2 cellular contexts compared by ENCODE assay signal in the genomic region with DNA sequence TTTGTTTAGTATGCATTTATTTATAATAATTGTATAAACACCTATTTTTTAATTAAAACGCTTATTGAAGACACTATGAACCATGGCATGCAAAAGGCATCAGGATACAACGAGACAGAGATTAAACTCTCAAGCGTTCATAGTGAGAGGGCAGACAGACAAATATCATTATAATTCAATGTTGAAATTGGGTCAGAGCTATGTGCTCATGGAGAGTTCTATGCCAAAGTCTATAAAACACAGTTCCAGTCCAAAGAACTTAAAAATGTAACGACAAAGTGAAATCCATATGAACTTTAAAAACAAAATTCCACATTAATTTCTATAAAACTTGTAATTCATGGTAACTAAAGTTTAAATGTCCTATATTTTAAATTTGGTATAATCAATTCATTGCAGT.
TF ChIP-seq lines count a peak whose summit lies in the region.

No MANE protein-coding gene starts in this region.

TF ChIP-seq in liver, 16 proteins besides CTCF, POLR2A, EP300 and RAD21 (continued from another document):
- TF ChIP-seq, protein P1, sequence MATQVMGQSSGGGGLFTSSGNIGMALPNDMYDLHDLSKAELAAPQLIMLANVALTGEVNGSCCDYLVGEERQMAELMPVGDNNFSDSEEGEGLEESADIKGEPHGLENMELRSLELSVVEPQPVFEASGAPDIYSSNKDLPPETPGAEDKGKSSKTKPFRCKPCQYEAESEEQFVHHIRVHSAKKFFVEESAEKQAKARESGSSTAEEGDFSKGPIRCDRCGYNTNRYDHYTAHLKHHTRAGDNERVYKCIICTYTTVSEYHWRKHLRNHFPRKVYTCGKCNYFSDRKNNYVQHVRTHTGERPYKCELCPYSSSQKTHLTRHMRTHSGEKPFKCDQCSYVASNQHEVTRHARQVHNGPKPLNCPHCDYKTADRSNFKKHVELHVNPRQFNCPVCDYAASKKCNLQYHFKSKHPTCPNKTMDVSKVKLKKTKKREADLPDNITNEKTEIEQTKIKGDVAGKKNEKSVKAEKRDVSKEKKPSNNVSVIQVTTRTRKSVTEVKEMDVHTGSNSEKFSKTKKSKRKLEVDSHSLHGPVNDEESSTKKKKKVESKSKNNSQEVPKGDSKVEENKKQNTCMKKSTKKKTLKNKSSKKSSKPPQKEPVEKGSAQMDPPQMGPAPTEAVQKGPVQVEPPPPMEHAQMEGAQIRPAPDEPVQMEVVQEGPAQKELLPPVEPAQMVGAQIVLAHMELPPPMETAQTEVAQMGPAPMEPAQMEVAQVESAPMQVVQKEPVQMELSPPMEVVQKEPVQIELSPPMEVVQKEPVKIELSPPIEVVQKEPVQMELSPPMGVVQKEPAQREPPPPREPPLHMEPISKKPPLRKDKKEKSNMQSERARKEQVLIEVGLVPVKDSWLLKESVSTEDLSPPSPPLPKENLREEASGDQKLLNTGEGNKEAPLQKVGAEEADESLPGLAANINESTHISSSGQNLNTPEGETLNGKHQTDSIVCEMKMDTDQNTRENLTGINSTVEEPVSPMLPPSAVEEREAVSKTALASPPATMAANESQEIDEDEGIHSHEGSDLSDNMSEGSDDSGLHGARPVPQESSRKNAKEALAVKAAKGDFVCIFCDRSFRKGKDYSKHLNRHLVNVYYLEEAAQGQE (IDR thresholded peaks at IDR 0.05): no peak
- TF ChIP-seq EGR1 (IDR thresholded peaks at IDR 0.05; ENCODE audit: low read depth in 2 of 2) (no peak), TAF1 (conservative IDR thresholded peaks at IDR 0.05) (no peak), YY1 (IDR thresholded peaks at IDR 0.05) (no peak), RXRA (IDR thresholded peaks at IDR 0.05) (peak in 1 of 2 donors; percentile 26), FOXA2 (IDR thresholded peaks at IDR 0.05) (peak; percentile 9), JUND (IDR thresholded peaks at IDR 0.05) (no peak)
- TF ChIP-seq, protein P2, sequence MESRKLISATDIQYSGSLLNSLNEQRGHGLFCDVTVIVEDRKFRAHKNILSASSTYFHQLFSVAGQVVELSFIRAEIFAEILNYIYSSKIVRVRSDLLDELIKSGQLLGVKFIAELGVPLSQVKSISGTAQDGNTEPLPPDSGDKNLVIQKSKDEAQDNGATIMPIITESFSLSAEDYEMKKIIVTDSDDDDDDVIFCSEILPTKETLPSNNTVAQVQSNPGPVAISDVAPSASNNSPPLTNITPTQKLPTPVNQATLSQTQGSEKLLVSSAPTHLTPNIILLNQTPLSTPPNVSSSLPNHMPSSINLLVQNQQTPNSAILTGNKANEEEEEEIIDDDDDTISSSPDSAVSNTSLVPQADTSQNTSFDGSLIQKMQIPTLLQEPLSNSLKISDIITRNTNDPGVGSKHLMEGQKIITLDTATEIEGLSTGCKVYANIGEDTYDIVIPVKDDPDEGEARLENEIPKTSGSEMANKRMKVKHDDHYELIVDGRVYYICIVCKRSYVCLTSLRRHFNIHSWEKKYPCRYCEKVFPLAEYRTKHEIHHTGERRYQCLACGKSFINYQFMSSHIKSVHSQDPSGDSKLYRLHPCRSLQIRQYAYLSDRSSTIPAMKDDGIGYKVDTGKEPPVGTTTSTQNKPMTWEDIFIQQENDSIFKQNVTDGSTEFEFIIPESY (IDR thresholded peaks at IDR 0.05): no peak
- TF ChIP-seq, protein P3, sequence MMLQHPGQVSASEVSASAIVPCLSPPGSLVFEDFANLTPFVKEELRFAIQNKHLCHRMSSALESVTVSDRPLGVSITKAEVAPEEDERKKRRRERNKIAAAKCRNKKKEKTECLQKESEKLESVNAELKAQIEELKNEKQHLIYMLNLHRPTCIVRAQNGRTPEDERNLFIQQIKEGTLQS (IDR thresholded peaks at IDR 0.05): no peak

TF ChIP-seq in HepG2, 621 proteins besides CTCF, POLR2A, EP300 and RAD21 (continued from another document):
- TF ChIP-seq, protein P4, sequence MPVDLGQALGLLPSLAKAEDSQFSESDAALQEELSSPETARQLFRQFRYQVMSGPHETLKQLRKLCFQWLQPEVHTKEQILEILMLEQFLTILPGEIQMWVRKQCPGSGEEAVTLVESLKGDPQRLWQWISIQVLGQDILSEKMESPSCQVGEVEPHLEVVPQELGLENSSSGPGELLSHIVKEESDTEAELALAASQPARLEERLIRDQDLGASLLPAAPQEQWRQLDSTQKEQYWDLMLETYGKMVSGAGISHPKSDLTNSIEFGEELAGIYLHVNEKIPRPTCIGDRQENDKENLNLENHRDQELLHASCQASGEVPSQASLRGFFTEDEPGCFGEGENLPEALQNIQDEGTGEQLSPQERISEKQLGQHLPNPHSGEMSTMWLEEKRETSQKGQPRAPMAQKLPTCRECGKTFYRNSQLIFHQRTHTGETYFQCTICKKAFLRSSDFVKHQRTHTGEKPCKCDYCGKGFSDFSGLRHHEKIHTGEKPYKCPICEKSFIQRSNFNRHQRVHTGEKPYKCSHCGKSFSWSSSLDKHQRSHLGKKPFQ (CRISPR knock-in tag; IDR thresholded peaks at IDR 0.05; ENCODE audit: insufficient replicate concordance): no peak
- TF ChIP-seq HDAC1 (CRISPR knock-in tag; IDR thresholded peaks at IDR 0.05): no peak
